31 cellular contexts compared by ENCODE assay signal in the genomic region with DNA sequence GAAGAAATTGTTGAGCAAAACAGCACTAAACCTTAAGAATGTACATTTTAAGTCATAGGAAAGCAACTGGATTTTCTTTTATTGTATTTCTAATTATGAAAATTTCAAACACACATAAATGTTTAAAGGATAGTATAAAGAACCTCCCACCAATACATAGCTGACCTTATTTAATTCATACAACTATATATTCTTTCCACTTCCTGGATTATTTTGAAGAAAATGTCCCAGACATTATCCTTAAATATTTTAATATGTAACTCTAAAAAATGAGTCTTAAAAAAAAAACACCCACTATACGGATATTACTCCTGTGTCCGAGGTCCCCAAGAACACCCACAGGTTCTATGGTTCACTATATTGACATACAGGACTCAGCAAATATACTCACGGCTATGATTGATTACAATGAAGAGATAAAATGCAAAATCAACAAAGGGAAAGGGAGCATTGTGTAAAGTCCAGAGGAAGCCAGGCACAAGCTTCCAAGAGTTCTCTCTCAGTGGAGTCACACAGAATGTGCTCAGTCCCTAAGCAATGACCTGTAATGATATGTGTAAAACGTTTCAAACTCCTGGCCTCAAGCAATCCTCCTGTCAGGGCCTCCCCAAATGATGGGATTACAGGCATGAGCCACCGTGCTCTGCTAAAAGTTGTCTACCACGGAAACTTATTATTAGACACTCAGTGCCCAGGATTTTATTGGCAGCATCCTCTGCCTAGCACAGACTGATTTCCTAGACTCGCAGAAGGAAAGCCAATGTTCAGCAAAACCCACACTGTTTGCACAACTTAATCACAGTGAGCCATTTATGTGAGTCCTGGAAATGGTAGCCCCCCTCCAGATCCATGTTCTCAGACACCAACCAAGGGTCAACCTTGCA. TPM values are rescaled to one million over a fixed set of nuclear protein-coding genes. Genes with fewer than 3 reads are reported as not detected.
DNase-seq lines count a peak whose midpoint lies in the region; ATAC-seq and TF ChIP-seq lines count a peak whose summit lies in the region.
"Had no signal": no experiment of that assay in that cellular context is flagged by ENCODE, and none has a peak within 500 bp of the region (broad histone marks: within the 10 kb centered on the region; RNA-seq: fewer than 3 reads in every experiment).

No MANE protein-coding gene starts in this region.

- H3K4me1 Mint-ChIP-seq in GM23338 = peaks cover 8% of the 10 kb centered on the region
- H3K4me1 Mint-ChIP-seq in progenitor cell of endocrine pancreas (ENCODE audit: low read depth) = peaks cover 18% of the 10 kb centered on the region
- H3K4me1 Mint-ChIP-seq in CD8-positive, alpha-beta T cell (ENCODE audit: low read depth) = no peaks in the 10 kb centered on the region
- no peaks in the 10 kb centered on the region for H3K4me1 Mint-ChIP-seq in CD4-positive, alpha-beta memory T cell
- H3K4me1 Mint-ChIP-seq: activated B cell treated with CpG ODN at 0.5 μM for 24 hours; activated CD8-positive, alpha-beta memory T cell treated with anti-CD3 and anti-CD28 coated beads, Interleukin-2, amount 10 ng/mL, durations not matched to agents 7 days and 5 days; activated naive CD8-positive, alpha-beta T cell treated with anti-CD3 and anti-CD28 coated beads, Interleukin-2, amount 50 U/mL, for 24 hours; immature natural killer cell had no signal

- H3K36me3 Mint-ChIP-seq in GM23338 (ENCODE audit: low read depth) (no peaks in the 10 kb centered on the region), progenitor cell of endocrine pancreas (ENCODE audit: insufficient read depth) (no peaks in the 10 kb centered on the region)
- no peaks in the 10 kb centered on the region for H3K36me3 Mint-ChIP-seq in CD8-positive, alpha-beta T cell
- no peaks in the 10 kb centered on the region for H3K36me3 Mint-ChIP-seq in CD4-positive, alpha-beta memory T cell
- H3K36me3 Mint-ChIP-seq: activated CD8-positive, alpha-beta memory T cell treated with anti-CD3 and anti-CD28 coated beads, Interleukin-2, amount 10 ng/mL, durations not matched to agents 7 days and 5 days; immature natural killer cell; mesothelial cell of epicardium; natural killer cell treated with Interleukin-12 subunit alpha and Interleukin-12 subunit beta and Interleukin-15 and Interleukin-18, amount 100 ng/mL, for 72 hours had no signal

- H3K9me2 ChIP-seq in GM23338 (ENCODE audit: insufficient read depth) = no peaks in the 10 kb centered on the region

- H3K27ac Mint-ChIP-seq in GM23338 (no peak overlapping the region), progenitor cell of endocrine pancreas (peak overlapping the region; percentile 42)
- no peak overlapping the region for H3K27ac Mint-ChIP-seq in CD8-positive, alpha-beta T cell
- no peak overlapping the region for H3K27ac Mint-ChIP-seq in CD4-positive, alpha-beta memory T cell
- H3K27ac Mint-ChIP-seq: activated B cell treated with CpG ODN at 0.5 μM for 24 hours; activated CD8-positive, alpha-beta memory T cell treated with anti-CD3 and anti-CD28 coated beads, Interleukin-2, amount 10 ng/mL, durations not matched to agents 7 days and 5 days; activated naive CD8-positive, alpha-beta T cell treated with anti-CD3 and anti-CD28 coated beads, Interleukin-2, amount 50 U/mL, for 24 hours; immature natural killer cell; mesothelial cell of epicardium; natural killer cell treated with Interleukin-12 subunit alpha and Interleukin-12 subunit beta and Interleukin-15 and Interleukin-18, amount 100 ng/mL, for 72 hours had no signal

- H3K27me3 ChIP-seq in GM23338 (ENCODE audit: insufficient read depth) = no peaks in the 10 kb centered on the region
- no peaks in the 10 kb centered on the region for H3K27me3 ChIP-seq in colonic mucosa
- H3K27me3 ChIP-seq in CD8-positive, alpha-beta T cell (ENCODE audit: insufficient read depth, low read length) = no peaks in the 10 kb centered on the region
- H3K27me3 ChIP-seq in CD4-positive, alpha-beta memory T cell (ENCODE audit: insufficient read depth, low read length) = no peaks in the 10 kb centered on the region
- H3K27me3 ChIP-seq: BLaER1 treated with 17β-estradiol and CSF1 and Interleukin-3, amounts not matched to agents 10 nM and 100 nM; gastrocnemius medialis had no signal

- no peaks in the 10 kb centered on the region for H3K36me3 ChIP-seq in GM23338 (ENCODE audit: insufficient read depth)
- H3K36me3 ChIP-seq in colonic mucosa = no peaks in the 10 kb centered on the region
- H3K36me3 ChIP-seq in CD8-positive, alpha-beta T cell (ENCODE audit: insufficient read depth, low read length) = no peaks in the 10 kb centered on the region
- H3K36me3 ChIP-seq in CD4-positive, alpha-beta memory T cell (ENCODE audit: insufficient read depth, low read length) = no peaks in the 10 kb centered on the region
- H3K36me3 ChIP-seq: BLaER1 treated with 17β-estradiol and CSF1 and Interleukin-3, amounts not matched to agents 10 nM and 100 nM; gastrocnemius medialis; left ventricle myocardium inferior had no signal

- CTCF ChIA-PET in CD8-positive, alpha-beta T cell (lab: Charles Lee) = no interaction called here
- CTCF ChIA-PET in CD4-positive, alpha-beta memory T cell (lab: Charles Lee; ENCODE audit: partially characterized antibody) = no interaction called here

- no peaks in the 10 kb centered on the region for H3F3A ChIP-seq in GM23338 (replicated peaks; ENCODE audit: low read depth)

- H3K4me1 ChIP-seq in GM23338 (ENCODE audit: insufficient read depth) (peaks cover 6% of the 10 kb centered on the region), colonic mucosa (peaks cover 8% of the 10 kb centered on the region)
- H3K4me1 ChIP-seq in CD8-positive, alpha-beta T cell (ENCODE audit: insufficient read depth, low read length) = no peaks in the 10 kb centered on the region
- H3K4me1 ChIP-seq in CD4-positive, alpha-beta memory T cell (ENCODE audit: insufficient read depth, low read length) = no peaks in the 10 kb centered on the region
- H3K4me1 ChIP-seq: BLaER1 treated with 17β-estradiol and CSF1 and Interleukin-3, amounts not matched to agents 10 nM and 100 nM; gastrocnemius medialis; left ventricle myocardium inferior had no signal

- H4K20me1 ChIP-seq in GM23338 (replicated peaks; ENCODE audit: insufficient read depth) = no peaks in the 10 kb centered on the region
- H4K20me1 ChIP-seq: BLaER1 treated with 17β-estradiol and CSF1 and Interleukin-3, amounts not matched to agents 10 nM and 100 nM had no signal

- no peaks in the 10 kb centered on the region for H3K9me3 ChIP-seq in colonic mucosa
- H3K9me3 ChIP-seq in CD8-positive, alpha-beta T cell (ENCODE audit: low read length) = no peaks in the 10 kb centered on the region
- H3K9me3 ChIP-seq in CD4-positive, alpha-beta memory T cell (ENCODE audit: control insufficient read depth in 1 of 2, low read length in 2 of 2) = no peaks in the 10 kb centered on the region
- H3K9me3 ChIP-seq: BLaER1 treated with 17β-estradiol and CSF1 and Interleukin-3, amounts not matched to agents 10 nM and 100 nM; gastrocnemius medialis; left ventricle myocardium inferior had no signal

- H3K27ac ChIP-seq in GM23338 (ENCODE audit: low read depth) (no peak overlapping the region), colonic mucosa (peak overlapping the region; percentile 48)
- no peak overlapping the region for H3K27ac ChIP-seq in CD8-positive, alpha-beta T cell (ENCODE audit: low read depth, low read length)
- H3K27ac ChIP-seq in CD4-positive, alpha-beta memory T cell (ENCODE audit: low read depth, low read length) = no peak overlapping the region
- H3K27ac ChIP-seq: BLaER1 treated with 17β-estradiol and CSF1 and Interleukin-3, amounts not matched to agents 10 nM and 100 nM; gastrocnemius medialis; left ventricle myocardium inferior had no signal

- no peak overlapping the region for H3K4me3 Mint-ChIP-seq in GM23338
- H3K4me3 Mint-ChIP-seq in progenitor cell of endocrine pancreas (ENCODE audit: low read depth) = no peak overlapping the region
- no peak overlapping the region for H3K4me3 Mint-ChIP-seq in CD8-positive, alpha-beta T cell
- no peak overlapping the region for H3K4me3 Mint-ChIP-seq in CD4-positive, alpha-beta memory T cell
- H3K4me3 Mint-ChIP-seq: activated B cell treated with CpG ODN at 0.5 μM for 24 hours; activated CD8-positive, alpha-beta memory T cell treated with anti-CD3 and anti-CD28 coated beads, Interleukin-2, amount 10 ng/mL, durations not matched to agents 7 days and 5 days; activated naive CD8-positive, alpha-beta T cell treated with anti-CD3 and anti-CD28 coated beads, Interleukin-2, amount 50 U/mL, for 24 hours; immature natural killer cell; mesothelial cell of epicardium; natural killer cell treated with Interleukin-12 subunit alpha and Interleukin-12 subunit beta and Interleukin-15 and Interleukin-18, amount 100 ng/mL, for 72 hours had no signal

- no peak for ATAC-seq in GM23338
- no peak for ATAC-seq in GM18861 (IDR thresholded peaks at IDR 0.05; ENCODE audit: unreplicated experiment)
- ATAC-seq in CD8-positive, alpha-beta T cell = no peak
- ATAC-seq: activated CD8-positive, alpha-beta memory T cell treated with anti-CD3 and anti-CD28 coated beads, Interleukin-2, amount 10 ng/mL, durations not matched to agents 7 days and 5 days; activated naive CD8-positive, alpha-beta T cell treated with anti-CD3 and anti-CD28 coated beads, Interleukin-2, amount 50 U/mL, for 24 hours; gastrocnemius medialis; GM12878; HCT116; natural killer cell treated with Interleukin-12 subunit alpha and Interleukin-12 subunit beta and Interleukin-15 and Interleukin-18, amount 100 ng/mL, for 72 hours; Panc1 had no signal

- intact Hi-C loops in colonic mucosa (cut with DNase I) = no loop called here
- intact Hi-C loops in CD8-positive, alpha-beta T cell (cut with DNase I, micrococcal nuclease) = no loop called here
- intact Hi-C loops in CD4-positive, alpha-beta memory T cell (cut with micrococcal nuclease) = no loop called here

- no peaks in the 10 kb centered on the region for H3K79me2 ChIP-seq in GM23338 (replicated peaks; ENCODE audit: insufficient read depth)

- H3K27me3 Mint-ChIP-seq in GM23338 (ENCODE audit: insufficient read depth, low read depth, poor library complexity) (peaks cover 4% of the 10 kb centered on the region), progenitor cell of endocrine pancreas (no peaks in the 10 kb centered on the region)
- peaks cover 6% of the 10 kb centered on the region for H3K27me3 Mint-ChIP-seq in CD8-positive, alpha-beta T cell (ENCODE audit: low read depth)
- no peaks in the 10 kb centered on the region for H3K27me3 Mint-ChIP-seq in CD4-positive, alpha-beta memory T cell
- H3K27me3 Mint-ChIP-seq: activated B cell treated with CpG ODN at 0.5 μM for 24 hours; activated CD8-positive, alpha-beta memory T cell treated with anti-CD3 and anti-CD28 coated beads, Interleukin-2, amount 10 ng/mL, durations not matched to agents 7 days and 5 days had no signal

- H3K9ac ChIP-seq in colonic mucosa (ENCODE audit: low read depth in 2 of 2, low read length in 2 of 2) = no peak overlapping the region
- H3K9ac ChIP-seq: BLaER1 treated with 17β-estradiol and CSF1 and Interleukin-3, amounts not matched to agents 10 nM and 100 nM had no signal

- DNase-seq in GM23338 (ENCODE audit: low spot score) = no peak
- peak; percentile 25 for DNase-seq in NCI-H510A treated with DMSO at 0.1 percent for 48 hours (lab: John Stamatoyannopoulos, UW)
- peak; percentile 41 for DNase-seq in colonic mucosa
- DNase-seq in progenitor cell of endocrine pancreas (ENCODE audit: low spot score, unreplicated experiment) = no peak
- no peak for DNase-seq in CD8-positive, alpha-beta T cell
- DNase-seq in islet precursor cell = no peak
- DNase-seq in CD4-positive, alpha-beta memory T cell = no peak
- DNase-seq: activated B cell treated with CpG ODN at 0.5 μM for 24 hours; activated CD8-positive, alpha-beta memory T cell treated with anti-CD3 and anti-CD28 coated beads, Interleukin-2, amount 10 ng/mL, durations not matched to agents 7 days and 5 days; activated naive CD8-positive, alpha-beta T cell treated with anti-CD3 and anti-CD28 coated beads, Interleukin-2, amount 50 U/mL, for 24 hours; activated T-cell treated with anti-CD3 and anti-CD28 coated beads, Interleukin-2, amount 50 U/mL, for 48 hours; Calu3; EL; gastrocnemius medialis; hippocampal formation; immature natural killer cell; left ventricle myocardium inferior; NCI-H1048; NCI-H226; retina had no signal

- POLR2A ChIA-PET in CD8-positive, alpha-beta T cell (lab: Charles Lee) = no interaction called here
- POLR2A ChIA-PET in CD4-positive, alpha-beta memory T cell (lab: Charles Lee; ENCODE audit: partially characterized antibody) = no interaction called here

- no peaks in the 10 kb centered on the region for H3K9me3 Mint-ChIP-seq in GM23338
- peaks cover 8% of the 10 kb centered on the region for H3K9me3 Mint-ChIP-seq in progenitor cell of endocrine pancreas (ENCODE audit: low read depth)
- no peaks in the 10 kb centered on the region for H3K9me3 Mint-ChIP-seq in CD8-positive, alpha-beta T cell
- H3K9me3 Mint-ChIP-seq in CD4-positive, alpha-beta memory T cell = no peaks in the 10 kb centered on the region
- H3K9me3 Mint-ChIP-seq: activated B cell treated with CpG ODN at 0.5 μM for 24 hours; activated naive CD8-positive, alpha-beta T cell treated with anti-CD3 and anti-CD28 coated beads, Interleukin-2, amount 50 U/mL, for 24 hours; immature natural killer cell; mesothelial cell of epicardium; natural killer cell treated with Interleukin-12 subunit alpha and Interleukin-12 subunit beta and Interleukin-15 and Interleukin-18, amount 100 ng/mL, for 72 hours had no signal

- no peak overlapping the region for H3K4me3 ChIP-seq in GM23338
- no peak overlapping the region for H3K4me3 ChIP-seq in colonic mucosa
- H3K4me3 ChIP-seq in CD8-positive, alpha-beta T cell (ENCODE audit: low read depth, low read length) = no peak overlapping the region
- H3K4me3 ChIP-seq in CD4-positive, alpha-beta memory T cell (ENCODE audit: low read length in 2 of 2) = no peak overlapping the region
- H3K4me3 ChIP-seq: BLaER1 treated with 17β-estradiol and CSF1 and Interleukin-3, amounts not matched to agents 10 nM and 100 nM; gastrocnemius medialis; GM12878; left ventricle myocardium inferior had no signal

- no peak overlapping the region for H3K4me2 ChIP-seq in GM23338
- H3K4me2 ChIP-seq: BLaER1 treated with 17β-estradiol and CSF1 and Interleukin-3, amounts not matched to agents 10 nM and 100 nM had no signal

- TF ChIP-seq CTCF in GM23338 (conservative IDR thresholded peaks at IDR 0.05; ENCODE audit: low read depth in 2 of 2) (no peak), colonic mucosa (IDR thresholded peaks at IDR 0.05) (no peak), progenitor cell of endocrine pancreas (IDR thresholded peaks at IDR 0.05; ENCODE audit: unreplicated experiment) (no peak)
- TF ChIP-seq CTCF in CD8-positive, alpha-beta T cell (IDR thresholded peaks at IDR 0.05) = no peak

- H2AFZ ChIP-seq in GM23338 = peak overlapping the region; percentile 29; the same call in 1 of the 2 replicates

RNA-seq across cellular contexts. Expression of a gene that starts 23.2 kb away (rescaled TPM):
- total RNA-seq in GM23338 (2014; rRNA removed; shearing (Covaris generic)) = not detected in 2 replicates
- not detected in 2 replicates for polyA plus RNA-seq in GM23338 (2016; fragmentation: Nextera tagmentation; extraction: Ambion mirVana)
- total RNA-seq in colonic mucosa (under 1 TPM in 1 of 2 donors, not detected in 1; 0.25 TPM), progenitor cell of endocrine pancreas (not detected in 2 replicates)
- not detected for total RNA-seq in CD8-positive, alpha-beta T cell
- total RNA-seq in CD4-positive, alpha-beta memory T cell = not detected
- not detected for polyA plus RNA-seq in CD4-positive, alpha-beta memory T cell
- total RNA-seq: activated B cell treated with CpG ODN at 0.5 μM for 24 hours; activated CD8-positive, alpha-beta memory T cell treated with anti-CD3 and anti-CD28 coated beads, Interleukin-2, amount 10 ng/mL, durations not matched to agents 7 days and 5 days; Calu3; dermis microvascular lymphatic vessel endothelial cell; gastrocnemius medialis; GM12878; left ventricle myocardium inferior; mesothelial cell of epicardium; natural killer cell treated with Interleukin-12 subunit alpha and Interleukin-12 subunit beta and Interleukin-15 and Interleukin-18, amount 100 ng/mL, for 72 hours; omental fat pad; ureter had no signal
- polyA plus RNA-seq: AG04450, GM12878, immature natural killer cell had no signal

RNA-seq across cellular contexts. Expression of a gene that starts 27.5 kb away (rescaled TPM):
- total RNA-seq in GM23338 (2014; rRNA removed; shearing (Covaris generic)) = 4.0 and 5.2 TPM in 2 replicates
- polyA plus RNA-seq in GM23338 (2016; fragmentation: Nextera tagmentation; extraction: Ambion mirVana) = 6.4 and 7.2 TPM in 2 replicates
- 10 to 100 TPM; 10.4 to 11.2 TPM for total RNA-seq in colonic mucosa
- total RNA-seq in progenitor cell of endocrine pancreas = 9.4 and 12.3 TPM in 2 replicates
- not detected for total RNA-seq in CD8-positive, alpha-beta T cell
- not detected for total RNA-seq in CD4-positive, alpha-beta memory T cell
- not detected for polyA plus RNA-seq in CD4-positive, alpha-beta memory T cell
- total RNA-seq: activated B cell treated with CpG ODN at 0.5 μM for 24 hours; activated CD8-positive, alpha-beta memory T cell treated with anti-CD3 and anti-CD28 coated beads, Interleukin-2, amount 10 ng/mL, durations not matched to agents 7 days and 5 days; GM12878; natural killer cell treated with Interleukin-12 subunit alpha and Interleukin-12 subunit beta and Interleukin-15 and Interleukin-18, amount 100 ng/mL, for 72 hours had no signal
- polyA plus RNA-seq: AG04450, immature natural killer cell had no signal

RNA-seq across cellular contexts. Expression of a gene that starts 59.8 kb away (rescaled TPM):
- total RNA-seq in GM23338 (2014; rRNA removed; shearing (Covaris generic)) = 17.6 and 20.2 TPM in 2 replicates
- 39.6 and 41.5 TPM in 2 replicates for polyA plus RNA-seq in GM23338 (2016; fragmentation: Nextera tagmentation; extraction: Ambion mirVana)
- total RNA-seq in colonic mucosa (1 to 10 TPM; 3.7 to 3.9 TPM), progenitor cell of endocrine pancreas (7.8 and 8.0 TPM in 2 replicates)
- under 1 TPM; 0.35 to 0.58 TPM for total RNA-seq in CD8-positive, alpha-beta T cell
- 1 to 10 TPM; 5.2 to 5.8 TPM for total RNA-seq in CD4-positive, alpha-beta memory T cell
- 1 to 10 TPM; 4.3 to 5.6 TPM for polyA plus RNA-seq in CD4-positive, alpha-beta memory T cell

RNA-seq across cellular contexts. Expression of a gene that starts 59.9 kb away (rescaled TPM):
- total RNA-seq in GM23338 (2014; rRNA removed; shearing (Covaris generic)) = 9.4 and 12.4 TPM in 2 replicates
- 8.7 and 9.1 TPM in 2 replicates for polyA plus RNA-seq in GM23338 (2016; fragmentation: Nextera tagmentation; extraction: Ambion mirVana)
- 10 to 100 TPM; 23.2 to 56.5 TPM for total RNA-seq in colonic mucosa
- total RNA-seq in progenitor cell of endocrine pancreas = 26.4 and 26.6 TPM in 2 replicates
- total RNA-seq in CD8-positive, alpha-beta T cell = 1 to 10 TPM; 5.8 to 6.2 TPM
- total RNA-seq in CD4-positive, alpha-beta memory T cell = 10 to 100 TPM; 14.5 to 15.4 TPM
- 10 to 100 TPM in 1 of 2 donors, 1 to 10 TPM in 1; 9.1 to 13.5 TPM for polyA plus RNA-seq in CD4-positive, alpha-beta memory T cell

Comparison
In these comparisons a context has a peak if more than half of its experiments do, and no peak if none do; other contexts are left out.
1. DNase-seq: peak in NCI-H510A treated with DMSO at 0.1 percent for 48 hours (single experiment) and colonic mucosa (single experiment); none in GM23338 (single experiment), progenitor cell of endocrine pancreas (single experiment), CD8-positive, alpha-beta T cell (0 of 7), islet precursor cell (single experiment) and CD4-positive, alpha-beta memory T cell (0 of 5).